ENCODE assay signal across 2 cellular contexts in the genomic region with DNA sequence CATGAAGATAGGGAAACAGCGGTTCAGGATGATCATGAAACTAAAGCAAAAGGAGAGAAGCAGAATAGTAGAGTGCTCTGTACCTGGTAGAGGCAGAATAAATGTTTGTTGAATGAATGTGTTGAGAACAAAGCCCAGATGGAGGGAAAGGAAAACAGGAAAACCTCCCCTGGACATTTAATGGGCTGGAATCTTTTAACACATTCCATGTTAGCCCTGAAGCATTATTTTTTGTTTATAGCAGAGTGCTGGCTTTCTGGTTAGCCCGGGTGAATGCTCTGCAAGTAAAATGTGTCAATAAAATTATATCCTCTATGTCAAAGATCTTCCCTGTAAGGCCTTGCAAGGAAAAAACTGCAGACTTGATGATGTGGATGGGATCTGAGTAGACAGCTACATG.
TF ChIP-seq lines count a peak whose summit lies in the region.

No MANE protein-coding gene starts in this region.

TF ChIP-seq in IMR-90, 13 proteins besides CTCF, POLR2A, EP300 and RAD21:
- TF ChIP-seq RCOR1 (IDR thresholded peaks at IDR 0.05; ENCODE audit: insufficient replicate concordance, low read length): no peak
- TF ChIP-seq, protein P1, sequence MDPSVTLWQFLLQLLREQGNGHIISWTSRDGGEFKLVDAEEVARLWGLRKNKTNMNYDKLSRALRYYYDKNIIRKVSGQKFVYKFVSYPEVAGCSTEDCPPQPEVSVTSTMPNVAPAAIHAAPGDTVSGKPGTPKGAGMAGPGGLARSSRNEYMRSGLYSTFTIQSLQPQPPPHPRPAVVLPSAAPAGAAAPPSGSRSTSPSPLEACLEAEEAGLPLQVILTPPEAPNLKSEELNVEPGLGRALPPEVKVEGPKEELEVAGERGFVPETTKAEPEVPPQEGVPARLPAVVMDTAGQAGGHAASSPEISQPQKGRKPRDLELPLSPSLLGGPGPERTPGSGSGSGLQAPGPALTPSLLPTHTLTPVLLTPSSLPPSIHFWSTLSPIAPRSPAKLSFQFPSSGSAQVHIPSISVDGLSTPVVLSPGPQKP (IDR thresholded peaks at IDR 0.05; ENCODE audit: borderline replicate concordance, low read depth, low read length): no peak
- TF ChIP-seq MXI1 (IDR thresholded peaks at IDR 0.05; ENCODE audit: borderline replicate concordance, low read depth, low read length): no peak
- TF ChIP-seq CHD1 (IDR thresholded peaks at IDR 0.05; ENCODE audit: low read depth, low read length): no peak
- no peak for TF ChIP-seq SMC3 (IDR thresholded peaks at IDR 0.05; ENCODE audit: low read depth, low read length)
- no peak for TF ChIP-seq BHLHE40 (IDR thresholded peaks at IDR 0.05; ENCODE audit: low read depth, low read length)
- TF ChIP-seq FOS (IDR thresholded peaks at IDR 0.05; ENCODE audit: low read depth, low read length): no peak
- TF ChIP-seq MAFK (IDR thresholded peaks at IDR 0.05; ENCODE audit: low read depth, low read length): no peak

TF ChIP-seq in endothelial cell of umbilical vein, 7 proteins besides CTCF, POLR2A, EP300 and RAD21:
- TF ChIP-seq EZH2 (IDR thresholded peaks at IDR 0.05; ENCODE audit: borderline replicate concordance, low read depth, low read length, severe bottlenecking) (no peak), FOS (IDR thresholded peaks at IDR 0.05; ENCODE audit: borderline replicate concordance, insufficient read depth, low read length) (no peak), GATA2 (IDR thresholded peaks at IDR 0.05; ENCODE audit: insufficient read depth, insufficient read length, low read depth, low read length) (no peak), JUN (IDR thresholded peaks at IDR 0.05; ENCODE audit: borderline replicate concordance, insufficient read depth, insufficient read length, low read depth) (no peak), MYC (IDR thresholded peaks at IDR 0.05; ENCODE audit: low read depth, low read length) (no peak), POLR2AphosphoS5 (IDR thresholded peaks at IDR 0.05; ENCODE audit: insufficient read depth, low read depth, low read length) (no peak)
- TF ChIP-seq, protein P2, sequence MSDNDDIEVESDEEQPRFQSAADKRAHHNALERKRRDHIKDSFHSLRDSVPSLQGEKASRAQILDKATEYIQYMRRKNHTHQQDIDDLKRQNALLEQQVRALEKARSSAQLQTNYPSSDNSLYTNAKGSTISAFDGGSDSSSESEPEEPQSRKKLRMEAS (IDR thresholded peaks at IDR 0.05; ENCODE audit: insufficient read depth, insufficient read length): no peak
TF ChIP-seq in endothelial cell of umbilical vein: peak in this region for 0.
